Comparison of ENCODE assay signal across 8 cellular contexts in the genomic region with DNA sequence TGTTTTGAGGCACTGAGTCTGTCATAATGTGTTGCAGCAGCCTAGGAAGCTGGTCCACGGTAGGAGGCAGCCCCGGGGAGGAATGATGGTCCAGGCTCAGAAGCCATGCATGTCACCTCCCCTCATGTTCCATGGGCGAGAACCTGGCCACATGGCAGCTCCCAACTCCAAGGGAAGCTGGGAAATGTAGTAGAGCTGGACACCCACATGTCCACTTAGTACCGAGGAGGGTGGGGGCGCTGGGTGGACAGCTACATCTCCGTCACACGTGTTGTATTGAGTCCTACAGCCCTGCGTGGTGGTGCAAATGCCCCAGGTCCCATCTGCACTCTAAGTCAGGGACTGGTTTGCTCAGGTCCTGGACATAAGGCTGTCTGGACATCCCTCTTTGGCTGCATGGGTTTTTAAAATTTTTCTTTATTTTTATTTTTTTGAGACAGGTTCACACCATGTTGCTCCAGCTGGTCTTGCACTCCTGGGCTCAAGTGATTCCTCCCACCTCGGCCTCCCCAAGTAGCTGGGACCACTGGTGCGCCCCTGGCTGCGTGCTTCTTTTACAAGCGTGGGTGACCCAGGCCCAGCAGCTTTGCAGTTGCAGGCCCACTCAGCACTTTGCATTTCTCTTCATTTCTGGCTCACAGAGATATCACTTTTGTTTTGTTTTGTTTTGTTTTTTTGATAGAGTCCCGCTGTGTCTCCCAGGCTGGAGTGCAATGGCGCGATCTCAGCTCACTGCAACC.
"Had no signal": no experiment of that assay in that cellular context is flagged by ENCODE, and none has a peak within 500 bp of the region (broad histone marks: within the 10 kb centered on the region; RNA-seq: fewer than 3 reads in every experiment).

No MANE protein-coding gene starts in this region.

- H3K27ac Mint-ChIP-seq: HFFc6, IgD-negative memory B cell had no signal

- H3K4me3 Mint-ChIP-seq: HFFc6 had no signal

- H2AFZ ChIP-seq: GM23248 had no signal

- H3K9me3 ChIP-seq: HAP-1 had no signal

- H3K9me3 Mint-ChIP-seq: HFFc6 had no signal

- H3K9ac ChIP-seq: GM23248 had no signal

- H3K27ac ChIP-seq: GM23248 had no signal

- DNase-seq: GM23248, GOT3, H7, HFFc6, KBM-7 had no signal

- H3K4me3 ChIP-seq: GM23248, HAP-1 had no signal

- ATAC-seq: HCT116 had no signal
